In genomic region chr17:2295575-2295974, GRCh38 we compare ENCODE assay signal across 13 cellular contexts. TPM values are rescaled to one million over a fixed set of nuclear protein-coding genes. Genes with fewer than 3 reads are reported as not detected.
DNase-seq lines count a peak whose midpoint lies in the region; ATAC-seq, FAIRE-seq and TF ChIP-seq lines count a peak whose summit lies in the region.
"Had no signal": no experiment of that assay in that cellular context is flagged by ENCODE, and none has a peak within 500 bp of the region (broad histone marks: within the 10 kb centered on the region; RNA-seq: fewer than 3 reads in every experiment).

No MANE protein-coding gene starts in this region.

- CTCF ChIA-PET in CD4-positive, alpha-beta memory T cell (lab: Charles Lee; ENCODE audit: partially characterized antibody): interaction anchor here (1.3 kb wide), 1 partner anchor 13 kb away, joined by 4 read pairs; no protein-coding TSS in a partner anchor
- CTCF ChIA-PET in activated CD8-positive, alpha-beta T cell treated with anti-CD3 and anti-CD28 coated beads for 36 hours (lab: Charles Lee): interaction anchor here (2.2 kb wide), 2 partner anchors 51 to 241 kb away, joined by 8 to 9 read pairs; partner anchors contain the start of gene HIC1

- peak; percentile 90 for ATAC-seq in activated CD8-positive, alpha-beta T cell treated with anti-CD3 and anti-CD28 coated beads for 36 hours
- ATAC-seq in esophagus mucosa (peak; percentile 65), HG03442 (IDR thresholded peaks at IDR 0.05; ENCODE audit: unreplicated experiment) (no peak)
- ATAC-seq: left ventricle myocardium superior, WTC11 had no signal

- intact Hi-C loops in CD4-positive, alpha-beta memory T cell (cut with micrococcal nuclease): no loop called here
- intact Hi-C loops in activated CD8-positive, alpha-beta T cell treated with anti-CD3 and anti-CD28 coated beads for 36 hours (cut with micrococcal nuclease): no loop called here

- no peak overlapping the region for H3K4me3 ChIP-seq in CD4-positive, alpha-beta memory T cell (ENCODE audit: low read length in 2 of 2)
- H3K4me3 ChIP-seq: BLaER1 treated with 17β-estradiol and CSF1 and Interleukin-3, amounts not matched to agents 10 nM and 100 nM had no signal

- H3K27ac ChIP-seq in CD4-positive, alpha-beta memory T cell (ENCODE audit: low read depth, low read length): no peak overlapping the region
- H3K27ac ChIP-seq: BLaER1 treated with 17β-estradiol and CSF1 and Interleukin-3, amounts not matched to agents 10 nM and 100 nM had no signal

- H3K4me1 ChIP-seq in CD4-positive, alpha-beta memory T cell (ENCODE audit: insufficient read depth, low read length): no peaks in the 10 kb centered on the region

- H3K9me3 ChIP-seq in CD4-positive, alpha-beta memory T cell (ENCODE audit: control insufficient read depth in 1 of 2, low read length in 2 of 2): no peaks in the 10 kb centered on the region
- H3K9me3 ChIP-seq: BLaER1 treated with 17β-estradiol and CSF1 and Interleukin-3, amounts not matched to agents 10 nM and 100 nM had no signal

- peaks cover 67 to 80% of the 10 kb centered on the region in 2 donors for H3K36me3 Mint-ChIP-seq in CD4-positive, alpha-beta memory T cell
- H3K36me3 Mint-ChIP-seq in activated CD8-positive, alpha-beta T cell treated with anti-CD3 and anti-CD28 coated beads for 36 hours (ENCODE audit: low read depth): peaks cover 62% of the 10 kb centered on the region

- DNase-seq in CD4-positive, alpha-beta memory T cell: no peak
- DNase-seq in GM19239 (ENCODE audit: insufficient read length, low spot score) (no peak), NCI-H2227 treated with DMSO at 0.1 percent for 48 hours (lab: John Stamatoyannopoulos, UW) (no peak), frontal cortex (ENCODE audit: low spot score in 2 of 2) (no peak), OCI-M1 (lab: John Stamatoyannopoulos, UW) (no peak)
- peak; percentile 35 for DNase-seq in activated CD8-positive, alpha-beta T cell treated with anti-CD3 and anti-CD28 coated beads for 36 hours
- DNase-seq: left ventricle myocardium superior, NCI-H446 treated with DMSO at 0.1 percent for 48 hours had no signal

- peak overlapping the region in 6 of 7 donors; percentile 2 to 77 (median 52) for H3K27ac Mint-ChIP-seq in CD4-positive, alpha-beta memory T cell
- H3K27ac Mint-ChIP-seq in activated CD8-positive, alpha-beta T cell treated with anti-CD3 and anti-CD28 coated beads for 36 hours: peak overlapping the region; percentile 54
- H3K27ac Mint-ChIP-seq: WTC11 had no signal

- H3K4me3 Mint-ChIP-seq in CD4-positive, alpha-beta memory T cell: no peak overlapping the region
- no peak overlapping the region for H3K4me3 Mint-ChIP-seq in activated CD8-positive, alpha-beta T cell treated with anti-CD3 and anti-CD28 coated beads for 36 hours
- H3K4me3 Mint-ChIP-seq: brain, WTC11 had no signal

- no peak for TF ChIP-seq CTCF in activated CD8-positive, alpha-beta T cell treated with anti-CD3 and anti-CD28 coated beads for 36 hours (IDR thresholded peaks at IDR 0.05)

- no peaks in the 10 kb centered on the region for H3K27me3 Mint-ChIP-seq in CD4-positive, alpha-beta memory T cell
- no peaks in the 10 kb centered on the region for H3K27me3 Mint-ChIP-seq in activated CD8-positive, alpha-beta T cell treated with anti-CD3 and anti-CD28 coated beads for 36 hours

- FAIRE-seq in GM19239 (lab: Jason Lieb, UNC) (peak; percentile 33), frontal cortex (lab: Jason Lieb, UNC) (no peak)

- peaks cover 62% of the 10 kb centered on the region for H3K36me3 ChIP-seq in CD4-positive, alpha-beta memory T cell (ENCODE audit: insufficient read depth, low read length)

- POLR2A ChIA-PET in CD4-positive, alpha-beta memory T cell (lab: Charles Lee; ENCODE audit: partially characterized antibody): interaction anchor here (0.7 to 1.0 kb wide), 2 partner anchors 14 to 41 kb away, joined by 3 to 4 read pairs; partner anchors contain the start of genes SGSM2 and TSR1
- POLR2A ChIA-PET in activated CD8-positive, alpha-beta T cell treated with anti-CD3 and anti-CD28 coated beads for 36 hours (lab: Charles Lee): interaction anchor here (1.0 to 2.0 kb wide), 5 partner anchors 8 to 272 kb away, joined by 3 to 5 read pairs (median 3); no protein-coding TSS in a partner anchor

- H3K4me1 Mint-ChIP-seq in CD4-positive, alpha-beta memory T cell: peaks cover 31 to 62% (median 44%) of the 10 kb centered on the region in 4 donors
- peaks cover 47% of the 10 kb centered on the region for H3K4me1 Mint-ChIP-seq in activated CD8-positive, alpha-beta T cell treated with anti-CD3 and anti-CD28 coated beads for 36 hours (ENCODE audit: low read depth)
- H3K4me1 Mint-ChIP-seq: WTC11 had no signal

- no peaks in the 10 kb centered on the region for H3K9me3 Mint-ChIP-seq in CD4-positive, alpha-beta memory T cell
- no peaks in the 10 kb centered on the region for H3K9me3 Mint-ChIP-seq in activated CD8-positive, alpha-beta T cell treated with anti-CD3 and anti-CD28 coated beads for 36 hours
- H3K9me3 Mint-ChIP-seq: WTC11 had no signal

- no peaks in the 10 kb centered on the region for H3K27me3 ChIP-seq in CD4-positive, alpha-beta memory T cell (ENCODE audit: insufficient read depth, low read length)
- H3K27me3 ChIP-seq: BLaER1 treated with 17β-estradiol and CSF1 and Interleukin-3, amounts not matched to agents 10 nM and 100 nM had no signal

RNA-seq across cellular contexts. Expression of gene SMG6, which starts 8.0 kb away (rescaled TPM):
- 10 to 100 TPM; 51.1 to 58.5 TPM for total RNA-seq in CD4-positive, alpha-beta memory T cell
- 10 to 100 TPM in 1 of 2 donors, 1 to 10 TPM in 1; 3.8 to 10.2 TPM for polyA plus RNA-seq in CD4-positive, alpha-beta memory T cell
- total RNA-seq in activated CD8-positive, alpha-beta T cell treated with anti-CD3 and anti-CD28 coated beads for 36 hours: 10 to 100 TPM; 39.6 to 40.4 TPM
- 19.5 TPM for total RNA-seq in esophagus mucosa
- 17.5 TPM for total RNA-seq in frontal cortex

RNA-seq across cellular contexts. Expression of gene SRR, which starts 8.2 kb away (rescaled TPM):
- total RNA-seq in CD4-positive, alpha-beta memory T cell: 10 to 100 TPM in 1 of 2 experiments, 1 to 10 TPM in 1; 6.9 to 13.1 TPM
- polyA plus RNA-seq in CD4-positive, alpha-beta memory T cell: 1 to 10 TPM; 5.6 to 6.7 TPM
- total RNA-seq in activated CD8-positive, alpha-beta T cell treated with anti-CD3 and anti-CD28 coated beads for 36 hours: 10 to 100 TPM in 1 of 2 experiments, 1 to 10 TPM in 1; 9.6 to 12.7 TPM
- total RNA-seq in esophagus mucosa (7.5 TPM), frontal cortex (55.4 TPM)

RNA-seq across cellular contexts. Expression of gene TSR1, which starts 40.7 kb away (rescaled TPM):
- total RNA-seq in CD4-positive, alpha-beta memory T cell: 10 to 100 TPM; 22.6 to 31.7 TPM
- polyA plus RNA-seq in CD4-positive, alpha-beta memory T cell: 10 to 100 TPM; 14.3 to 22.2 TPM
- total RNA-seq in activated CD8-positive, alpha-beta T cell treated with anti-CD3 and anti-CD28 coated beads for 36 hours: 10 to 100 TPM; 75.8 to 79.4 TPM
- total RNA-seq in esophagus mucosa (24.5 TPM), frontal cortex (30.2 TPM)

RNA-seq across cellular contexts. Expression of gene SGSM2, which starts 41.7 kb away (rescaled TPM):
- 100 to 1,000 TPM; 133 to 137 TPM for total RNA-seq in CD4-positive, alpha-beta memory T cell
- polyA plus RNA-seq in CD4-positive, alpha-beta memory T cell: 10 to 100 TPM in 1 of 2 donors, 1 to 10 TPM in 1; 6.2 to 15.8 TPM
- 10 to 100 TPM; 31.8 to 37.7 TPM for total RNA-seq in activated CD8-positive, alpha-beta T cell treated with anti-CD3 and anti-CD28 coated beads for 36 hours
- total RNA-seq in esophagus mucosa (28.1 TPM), frontal cortex (57.1 TPM)
